In the genomic region with DNA sequence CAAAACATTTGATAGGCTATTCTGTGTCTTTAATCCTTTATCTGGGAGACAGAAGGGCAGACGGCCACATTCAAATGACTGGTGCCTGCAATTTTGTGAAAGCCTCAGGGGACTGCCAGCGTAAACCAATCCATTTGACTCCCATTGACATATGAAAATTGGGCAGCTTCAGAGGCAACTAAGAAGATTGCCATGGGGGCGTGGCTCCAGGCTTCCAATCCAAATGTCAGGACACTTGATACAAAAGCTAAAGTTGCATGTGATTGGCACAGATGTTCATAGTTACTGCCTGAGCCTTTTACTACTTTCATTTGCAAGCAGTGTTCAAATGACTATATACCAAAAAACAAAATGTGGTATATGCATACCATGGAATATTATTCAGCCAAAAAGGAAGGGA, we compare ENCODE assay signal across 17 cellular contexts. TPM values are rescaled to one million over a fixed set of nuclear protein-coding genes. Genes with fewer than 3 reads are reported as not detected.
DNase-seq lines count a peak whose midpoint lies in the region; ATAC-seq and TF ChIP-seq lines count a peak whose summit lies in the region.
"Had no signal": no experiment of that assay in that cellular context is flagged by ENCODE, and none has a peak within 500 bp of the region (broad histone marks: within the 10 kb centered on the region; RNA-seq: fewer than 3 reads in every experiment).

No MANE protein-coding gene starts in this region.

- no peak overlapping the region for H3K4me3 ChIP-seq in MG63
- H3K4me3 ChIP-seq: ascending aorta, lower lobe of right lung, skin epidermis had no signal

- TF ChIP-seq CTCF in GM13977 (IDR thresholded peaks at IDR 0.05; ENCODE audit: extremely low read depth, insufficient read depth, missing control alignments), result no peak

- H3K27me3 ChIP-seq in MG63, result no peaks in the 10 kb centered on the region
- H3K27me3 ChIP-seq: ascending aorta had no signal

- in situ Hi-C loops in GM13977 (cut with MboI; ENCODE audit: low pct_unique_long_range_greater_than_20kb, low sequenced_read_pairs, unreplicated experiment), result no loop called here

- DNase-seq in DMS 273 (lab: John Stamatoyannopoulos, UW; ENCODE audit: unreplicated experiment), result peak; percentile 81
- peak; percentile 14 for DNase-seq in MG63
- DNase-seq in NCI-H526 (lab: John Stamatoyannopoulos, UW), result peak; percentile 96 to 97
- DNase-seq in fibroblast of gingiva (ENCODE audit: low read depth), result peak; percentile 39
- DNase-seq in GM13977 (ENCODE audit: low spot score), result no peak
- no peak for DNase-seq in activated CD4-positive, alpha-beta T cell treated with anti-CD3 and anti-CD28 coated beads for 1 hour
- DNase-seq: activated CD4-positive, CD25-positive, alpha-beta regulatory T cell treated with anti-CD3 and anti-CD28 coated beads, Interleukin-2, amount 50 U/mL, for 72 hours; activated gamma-delta T cell treated with Interleukin-2 at 50 U/mL for 16 hours; AML-193; lower lobe of right lung; Right ventricle myocardium superior; T-helper 2 cell had no signal

- no peaks in the 10 kb centered on the region for H3K9me3 ChIP-seq in MG63
- H3K9me3 ChIP-seq: ascending aorta, lower lobe of right lung had no signal

- ATAC-seq in GM18867 (IDR thresholded peaks at IDR 0.05; ENCODE audit: unreplicated experiment) (no peak), GM19455 (IDR thresholded peaks at IDR 0.05; ENCODE audit: unreplicated experiment) (no peak)
- ATAC-seq: lower lobe of right lung had no signal

- H3K36me3 ChIP-seq in MG63, result 0 out of 2 replicates have a peak, but pooled peaks cover 8% of the 10 kb centered on the region
- H3K36me3 ChIP-seq: ascending aorta had no signal

RNA-seq across cellular contexts. Expression of gene SPC25, which starts 42.0 kb away (rescaled TPM):
- 28.1 and 32.4 TPM in 2 replicates for total RNA-seq in MG63 (2014; rRNA removed; shearing (Covaris generic); ENCODE audit: low replicate concordance)
- total RNA-seq: ascending aorta had no signal

RNA-seq across cellular contexts. Expression of gene NOSTRIN, which starts 45.8 kb away (rescaled TPM):
- total RNA-seq in MG63 (2014; rRNA removed; shearing (Covaris generic); ENCODE audit: low replicate concordance), result 0.23 and 0.35 TPM in 2 replicates

RNA-seq across cellular contexts. Expression of gene G6PC2, which starts 52.9 kb away (rescaled TPM):
- not detected in 2 replicates for total RNA-seq in MG63 (2014; rRNA removed; shearing (Covaris generic); ENCODE audit: low replicate concordance)
- total RNA-seq: ascending aorta, chondrocyte, lower lobe of right lung, Right ventricle myocardium superior had no signal

Comparison
In these comparisons a context has a peak if more than half of its experiments do, and no peak if none do; other contexts are left out.
1. DNase-seq: peak in DMS 273 (single experiment), MG63 (single experiment), NCI-H526 (2 of 2) and fibroblast of gingiva (single experiment); none in GM13977 (single experiment) and activated CD4-positive, alpha-beta T cell treated with anti-CD3 and anti-CD28 coated beads for 1 hour (single experiment).